ENCODE assay signal across 1 cellular context in the genomic region with DNA sequence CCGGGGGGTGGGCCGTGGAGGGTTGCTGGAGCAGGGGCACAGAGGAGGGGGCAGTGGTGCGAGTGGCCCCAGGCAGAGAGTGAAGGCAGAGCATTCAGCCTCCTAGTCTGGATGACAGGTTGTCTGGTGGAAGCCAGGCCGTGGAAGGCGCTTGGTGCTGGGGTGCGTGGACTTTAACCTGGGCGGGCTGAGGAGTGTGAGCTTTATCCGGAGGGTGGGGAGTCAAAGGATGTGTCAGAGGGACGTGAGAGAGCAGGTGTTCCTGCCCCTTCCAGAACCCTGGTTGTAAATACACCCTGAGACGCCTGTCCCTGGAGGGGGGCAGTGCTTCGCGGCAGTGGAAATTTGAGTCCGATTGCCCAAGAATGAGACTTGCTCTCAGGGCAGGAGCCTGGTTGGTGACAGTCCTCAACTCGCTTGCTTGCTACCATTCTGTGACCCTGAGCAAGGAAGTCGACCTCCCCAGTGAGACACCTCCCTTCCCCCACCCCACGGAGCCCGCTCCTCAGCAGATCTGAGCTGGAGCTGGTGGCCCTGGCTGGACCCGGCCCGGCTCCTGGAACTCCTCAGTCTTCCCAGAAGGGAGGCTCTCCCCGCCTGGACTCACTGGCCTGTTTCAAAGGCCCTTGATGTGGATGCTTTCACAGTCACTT.
TF ChIP-seq lines count a peak whose summit lies in the region.

No MANE protein-coding gene starts in this region.

TF ChIP-seq in HepG2, 621 proteins besides CTCF, POLR2A, EP300 and RAD21 (continued from another document and continues in another):
- TF ChIP-seq, protein P1, sequence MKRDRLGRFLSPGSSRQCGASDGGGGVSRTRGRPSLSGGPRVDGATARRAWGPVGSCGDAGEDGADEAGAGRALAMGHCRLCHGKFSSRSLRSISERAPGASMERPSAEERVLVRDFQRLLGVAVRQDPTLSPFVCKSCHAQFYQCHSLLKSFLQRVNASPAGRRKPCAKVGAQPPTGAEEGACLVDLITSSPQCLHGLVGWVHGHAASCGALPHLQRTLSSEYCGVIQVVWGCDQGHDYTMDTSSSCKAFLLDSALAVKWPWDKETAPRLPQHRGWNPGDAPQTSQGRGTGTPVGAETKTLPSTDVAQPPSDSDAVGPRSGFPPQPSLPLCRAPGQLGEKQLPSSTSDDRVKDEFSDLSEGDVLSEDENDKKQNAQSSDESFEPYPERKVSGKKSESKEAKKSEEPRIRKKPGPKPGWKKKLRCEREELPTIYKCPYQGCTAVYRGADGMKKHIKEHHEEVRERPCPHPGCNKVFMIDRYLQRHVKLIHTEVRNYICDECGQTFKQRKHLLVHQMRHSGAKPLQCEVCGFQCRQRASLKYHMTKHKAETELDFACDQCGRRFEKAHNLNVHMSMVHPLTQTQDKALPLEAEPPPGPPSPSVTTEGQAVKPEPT (CRISPR knock-in tag; IDR thresholded peaks at IDR 0.05; ENCODE audit: low read depth), result no peak
- TF ChIP-seq IKZF1 (IDR thresholded peaks at IDR 0.05), result no peak
- TF ChIP-seq, protein P2, sequence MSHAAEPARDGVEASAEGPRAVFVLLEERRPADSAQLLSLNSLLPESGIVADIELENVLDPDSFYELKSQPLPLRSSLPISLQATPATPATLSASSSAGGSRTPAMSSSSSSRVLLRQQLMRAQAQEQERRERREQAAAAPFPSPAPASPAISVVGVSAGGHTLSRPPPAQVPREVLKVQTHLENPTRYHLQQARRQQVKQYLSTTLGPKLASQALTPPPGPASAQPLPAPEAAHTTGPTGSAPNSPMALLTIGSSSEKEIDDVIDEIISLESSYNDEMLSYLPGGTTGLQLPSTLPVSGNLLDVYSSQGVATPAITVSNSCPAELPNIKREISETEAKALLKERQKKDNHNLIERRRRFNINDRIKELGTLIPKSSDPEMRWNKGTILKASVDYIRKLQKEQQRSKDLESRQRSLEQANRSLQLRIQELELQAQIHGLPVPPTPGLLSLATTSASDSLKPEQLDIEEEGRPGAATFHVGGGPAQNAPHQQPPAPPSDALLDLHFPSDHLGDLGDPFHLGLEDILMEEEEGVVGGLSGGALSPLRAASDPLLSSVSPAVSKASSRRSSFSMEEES (CRISPR knock-in tag; IDR thresholded peaks at IDR 0.05), result no peak
- peak; percentile 38; the same call in 1 of the 2 replicates for TF ChIP-seq CREM (IDR thresholded peaks at IDR 0.05)
- no peak for TF ChIP-seq CREM (CRISPR knock-in tag; IDR thresholded peaks at IDR 0.05)
- TF ChIP-seq, protein P3, sequence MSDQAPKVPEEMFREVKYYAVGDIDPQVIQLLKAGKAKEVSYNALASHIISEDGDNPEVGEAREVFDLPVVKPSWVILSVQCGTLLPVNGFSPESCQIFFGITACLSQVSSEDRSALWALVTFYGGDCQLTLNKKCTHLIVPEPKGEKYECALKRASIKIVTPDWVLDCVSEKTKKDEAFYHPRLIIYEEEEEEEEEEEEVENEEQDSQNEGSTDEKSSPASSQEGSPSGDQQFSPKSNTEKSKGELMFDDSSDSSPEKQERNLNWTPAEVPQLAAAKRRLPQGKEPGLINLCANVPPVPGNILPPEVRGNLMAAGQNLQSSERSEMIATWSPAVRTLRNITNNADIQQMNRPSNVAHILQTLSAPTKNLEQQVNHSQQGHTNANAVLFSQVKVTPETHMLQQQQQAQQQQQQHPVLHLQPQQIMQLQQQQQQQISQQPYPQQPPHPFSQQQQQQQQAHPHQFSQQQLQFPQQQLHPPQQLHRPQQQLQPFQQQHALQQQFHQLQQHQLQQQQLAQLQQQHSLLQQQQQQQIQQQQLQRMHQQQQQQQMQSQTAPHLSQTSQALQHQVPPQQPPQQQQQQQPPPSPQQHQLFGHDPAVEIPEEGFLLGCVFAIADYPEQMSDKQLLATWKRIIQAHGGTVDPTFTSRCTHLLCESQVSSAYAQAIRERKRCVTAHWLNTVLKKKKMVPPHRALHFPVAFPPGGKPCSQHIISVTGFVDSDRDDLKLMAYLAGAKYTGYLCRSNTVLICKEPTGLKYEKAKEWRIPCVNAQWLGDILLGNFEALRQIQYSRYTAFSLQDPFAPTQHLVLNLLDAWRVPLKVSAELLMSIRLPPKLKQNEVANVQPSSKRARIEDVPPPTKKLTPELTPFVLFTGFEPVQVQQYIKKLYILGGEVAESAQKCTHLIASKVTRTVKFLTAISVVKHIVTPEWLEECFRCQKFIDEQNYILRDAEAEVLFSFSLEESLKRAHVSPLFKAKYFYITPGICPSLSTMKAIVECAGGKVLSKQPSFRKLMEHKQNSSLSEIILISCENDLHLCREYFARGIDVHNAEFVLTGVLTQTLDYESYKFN (CRISPR knock-in tag; conservative IDR thresholded peaks at IDR 0.05), result peak; percentile 67
- TF ChIP-seq, protein P4, sequence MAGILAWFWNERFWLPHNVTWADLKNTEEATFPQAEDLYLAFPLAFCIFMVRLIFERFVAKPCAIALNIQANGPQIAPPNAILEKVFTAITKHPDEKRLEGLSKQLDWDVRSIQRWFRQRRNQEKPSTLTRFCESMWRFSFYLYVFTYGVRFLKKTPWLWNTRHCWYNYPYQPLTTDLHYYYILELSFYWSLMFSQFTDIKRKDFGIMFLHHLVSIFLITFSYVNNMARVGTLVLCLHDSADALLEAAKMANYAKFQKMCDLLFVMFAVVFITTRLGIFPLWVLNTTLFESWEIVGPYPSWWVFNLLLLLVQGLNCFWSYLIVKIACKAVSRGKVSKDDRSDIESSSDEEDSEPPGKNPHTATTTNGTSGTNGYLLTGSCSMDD (CRISPR knock-in tag; IDR thresholded peaks at IDR 0.05), result no peak
- peak; percentile 18; the same call in 1 of the 2 replicates for TF ChIP-seq ZNF331 (CRISPR knock-in tag; IDR thresholded peaks at IDR 0.05)
- TF ChIP-seq, protein P5, sequence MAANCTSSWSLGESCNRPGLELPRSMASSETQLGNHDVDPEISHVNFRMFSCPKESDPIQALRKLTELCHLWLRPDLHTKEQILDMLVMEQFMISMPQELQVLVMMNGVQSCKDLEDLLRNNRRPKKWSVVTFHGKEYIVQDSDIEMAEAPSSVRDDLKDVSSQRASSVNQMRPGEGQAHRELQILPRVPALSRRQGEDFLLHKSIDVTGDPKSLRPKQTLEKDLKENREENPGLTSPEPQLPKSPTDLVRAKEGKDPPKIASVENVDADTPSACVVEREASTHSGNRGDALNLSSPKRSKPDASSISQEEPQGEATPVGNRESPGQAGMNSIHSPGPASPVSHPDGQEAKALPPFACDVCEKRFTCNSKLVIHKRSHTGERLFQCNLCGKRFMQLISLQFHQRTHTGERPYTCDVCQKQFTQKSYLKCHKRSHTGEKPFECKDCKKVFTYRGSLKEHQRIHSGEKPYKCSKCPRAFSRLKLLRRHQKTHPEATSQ (CRISPR knock-in tag; IDR thresholded peaks at IDR 0.05; ENCODE audit: borderline replicate concordance), result 0 out of 2 replicates have a peak, but pooled peaks have one; percentile 27
- peak; percentile 85 for TF ChIP-seq SP5 (CRISPR knock-in tag; IDR thresholded peaks at IDR 0.05; ENCODE audit: borderline replicate concordance, low read depth)
- no peak for TF ChIP-seq JUNB (CRISPR knock-in tag; IDR thresholded peaks at IDR 0.05; ENCODE audit: borderline replicate concordance)
- TF ChIP-seq FOSL2 (CRISPR knock-in tag; IDR thresholded peaks at IDR 0.05), result peak; percentile 35
- TF ChIP-seq, protein P6, sequence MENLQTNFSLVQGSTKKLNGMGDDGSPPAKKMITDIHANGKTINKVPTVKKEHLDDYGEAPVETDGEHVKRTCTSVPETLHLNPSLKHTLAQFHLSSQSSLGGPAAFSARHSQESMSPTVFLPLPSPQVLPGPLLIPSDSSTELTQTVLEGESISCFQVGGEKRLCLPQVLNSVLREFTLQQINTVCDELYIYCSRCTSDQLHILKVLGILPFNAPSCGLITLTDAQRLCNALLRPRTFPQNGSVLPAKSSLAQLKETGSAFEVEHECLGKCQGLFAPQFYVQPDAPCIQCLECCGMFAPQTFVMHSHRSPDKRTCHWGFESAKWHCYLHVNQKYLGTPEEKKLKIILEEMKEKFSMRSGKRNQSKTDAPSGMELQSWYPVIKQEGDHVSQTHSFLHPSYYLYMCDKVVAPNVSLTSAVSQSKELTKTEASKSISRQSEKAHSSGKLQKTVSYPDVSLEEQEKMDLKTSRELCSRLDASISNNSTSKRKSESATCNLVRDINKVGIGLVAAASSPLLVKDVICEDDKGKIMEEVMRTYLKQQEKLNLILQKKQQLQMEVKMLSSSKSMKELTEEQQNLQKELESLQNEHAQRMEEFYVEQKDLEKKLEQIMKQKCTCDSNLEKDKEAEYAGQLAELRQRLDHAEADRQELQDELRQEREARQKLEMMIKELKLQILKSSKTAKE (CRISPR knock-in tag; IDR thresholded peaks at IDR 0.05; ENCODE audit: borderline replicate concordance), result no peak; the same call in 1 of the 2 replicates
- TF ChIP-seq, protein P7, sequence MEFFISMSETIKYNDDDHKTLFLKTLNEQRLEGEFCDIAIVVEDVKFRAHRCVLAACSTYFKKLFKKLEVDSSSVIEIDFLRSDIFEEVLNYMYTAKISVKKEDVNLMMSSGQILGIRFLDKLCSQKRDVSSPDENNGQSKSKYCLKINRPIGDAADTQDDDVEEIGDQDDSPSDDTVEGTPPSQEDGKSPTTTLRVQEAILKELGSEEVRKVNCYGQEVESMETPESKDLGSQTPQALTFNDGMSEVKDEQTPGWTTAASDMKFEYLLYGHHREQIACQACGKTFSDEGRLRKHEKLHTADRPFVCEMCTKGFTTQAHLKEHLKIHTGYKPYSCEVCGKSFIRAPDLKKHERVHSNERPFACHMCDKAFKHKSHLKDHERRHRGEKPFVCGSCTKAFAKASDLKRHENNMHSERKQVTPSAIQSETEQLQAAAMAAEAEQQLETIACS (CRISPR knock-in tag; IDR thresholded peaks at IDR 0.05), result no peak
- no peak for TF ChIP-seq TEAD2 (CRISPR knock-in tag; IDR thresholded peaks at IDR 0.05)
- TF ChIP-seq TARDBP (CRISPR knock-in tag; IDR thresholded peaks at IDR 0.05), result peak; percentile 65; the same call in 1 of the 2 replicates
- no peak for TF ChIP-seq SOX6 (IDR thresholded peaks at IDR 0.05)
- peak; percentile 33; the same call in 1 of the 2 replicates for TF ChIP-seq SOX6 (CRISPR knock-in tag; IDR thresholded peaks at IDR 0.05)
- TF ChIP-seq REPIN1 (CRISPR knock-in tag; IDR thresholded peaks at IDR 0.05; ENCODE audit: borderline replicate concordance, low read depth), result peak; percentile 59
- no peak for TF ChIP-seq ZNF30 (CRISPR knock-in tag; IDR thresholded peaks at IDR 0.05)
- TF ChIP-seq MEIS2 (CRISPR knock-in tag; IDR thresholded peaks at IDR 0.05), result no peak
- no peak for TF ChIP-seq ZNF781 (CRISPR knock-in tag; IDR thresholded peaks at IDR 0.05; ENCODE audit: borderline replicate concordance, not compliant biosample characterization)
- TF ChIP-seq SAP130 (CRISPR knock-in tag; IDR thresholded peaks at IDR 0.05; ENCODE audit: low read depth), result peak; percentile 89
- no peak for TF ChIP-seq ADNP (CRISPR knock-in tag; IDR thresholded peaks at IDR 0.05)
- 0 out of 2 replicates have a peak, but pooled peaks have one; percentile 14 for TF ChIP-seq HMG20B (CRISPR knock-in tag; conservative IDR thresholded peaks at IDR 0.05)
- TF ChIP-seq ZNF205 (CRISPR knock-in tag; IDR thresholded peaks at IDR 0.05), result 0 out of 2 replicates have a peak, but pooled peaks have one; percentile 5
- TF ChIP-seq SIX4 (CRISPR knock-in tag; IDR thresholded peaks at IDR 0.05), result peak; percentile 60; the same call in 1 of the 2 replicates
- no peak for TF ChIP-seq SRY (CRISPR knock-in tag; IDR thresholded peaks at IDR 0.05)
- TF ChIP-seq, protein P8, sequence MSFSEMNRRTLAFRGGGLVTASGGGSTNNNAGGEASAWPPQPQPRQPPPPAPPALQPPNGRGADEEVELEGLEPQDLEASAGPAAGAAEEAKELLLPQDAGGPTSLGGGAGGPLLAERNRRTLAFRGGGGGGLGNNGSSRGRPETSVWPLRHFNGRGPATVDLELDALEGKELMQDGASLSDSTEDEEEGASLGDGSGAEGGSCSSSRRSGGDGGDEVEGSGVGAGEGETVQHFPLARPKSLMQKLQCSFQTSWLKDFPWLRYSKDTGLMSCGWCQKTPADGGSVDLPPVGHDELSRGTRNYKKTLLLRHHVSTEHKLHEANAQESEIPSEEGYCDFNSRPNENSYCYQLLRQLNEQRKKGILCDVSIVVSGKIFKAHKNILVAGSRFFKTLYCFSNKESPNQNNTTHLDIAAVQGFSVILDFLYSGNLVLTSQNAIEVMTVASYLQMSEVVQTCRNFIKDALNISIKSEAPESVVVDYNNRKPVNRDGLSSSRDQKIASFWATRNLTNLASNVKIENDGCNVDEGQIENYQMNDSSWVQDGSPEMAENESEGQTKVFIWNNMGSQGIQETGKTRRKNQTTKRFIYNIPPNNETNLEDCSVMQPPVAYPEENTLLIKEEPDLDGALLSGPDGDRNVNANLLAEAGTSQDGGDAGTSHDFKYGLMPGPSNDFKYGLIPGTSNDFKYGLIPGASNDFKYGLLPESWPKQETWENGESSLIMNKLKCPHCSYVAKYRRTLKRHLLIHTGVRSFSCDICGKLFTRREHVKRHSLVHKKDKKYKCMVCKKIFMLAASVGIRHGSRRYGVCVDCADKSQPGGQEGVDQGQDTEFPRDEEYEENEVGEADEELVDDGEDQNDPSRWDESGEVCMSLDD (CRISPR knock-in tag; IDR thresholded peaks at IDR 0.05; ENCODE audit: borderline replicate concordance), result peak; percentile 81; the same call in 1 of the 2 replicates
- TF ChIP-seq, protein P9, sequence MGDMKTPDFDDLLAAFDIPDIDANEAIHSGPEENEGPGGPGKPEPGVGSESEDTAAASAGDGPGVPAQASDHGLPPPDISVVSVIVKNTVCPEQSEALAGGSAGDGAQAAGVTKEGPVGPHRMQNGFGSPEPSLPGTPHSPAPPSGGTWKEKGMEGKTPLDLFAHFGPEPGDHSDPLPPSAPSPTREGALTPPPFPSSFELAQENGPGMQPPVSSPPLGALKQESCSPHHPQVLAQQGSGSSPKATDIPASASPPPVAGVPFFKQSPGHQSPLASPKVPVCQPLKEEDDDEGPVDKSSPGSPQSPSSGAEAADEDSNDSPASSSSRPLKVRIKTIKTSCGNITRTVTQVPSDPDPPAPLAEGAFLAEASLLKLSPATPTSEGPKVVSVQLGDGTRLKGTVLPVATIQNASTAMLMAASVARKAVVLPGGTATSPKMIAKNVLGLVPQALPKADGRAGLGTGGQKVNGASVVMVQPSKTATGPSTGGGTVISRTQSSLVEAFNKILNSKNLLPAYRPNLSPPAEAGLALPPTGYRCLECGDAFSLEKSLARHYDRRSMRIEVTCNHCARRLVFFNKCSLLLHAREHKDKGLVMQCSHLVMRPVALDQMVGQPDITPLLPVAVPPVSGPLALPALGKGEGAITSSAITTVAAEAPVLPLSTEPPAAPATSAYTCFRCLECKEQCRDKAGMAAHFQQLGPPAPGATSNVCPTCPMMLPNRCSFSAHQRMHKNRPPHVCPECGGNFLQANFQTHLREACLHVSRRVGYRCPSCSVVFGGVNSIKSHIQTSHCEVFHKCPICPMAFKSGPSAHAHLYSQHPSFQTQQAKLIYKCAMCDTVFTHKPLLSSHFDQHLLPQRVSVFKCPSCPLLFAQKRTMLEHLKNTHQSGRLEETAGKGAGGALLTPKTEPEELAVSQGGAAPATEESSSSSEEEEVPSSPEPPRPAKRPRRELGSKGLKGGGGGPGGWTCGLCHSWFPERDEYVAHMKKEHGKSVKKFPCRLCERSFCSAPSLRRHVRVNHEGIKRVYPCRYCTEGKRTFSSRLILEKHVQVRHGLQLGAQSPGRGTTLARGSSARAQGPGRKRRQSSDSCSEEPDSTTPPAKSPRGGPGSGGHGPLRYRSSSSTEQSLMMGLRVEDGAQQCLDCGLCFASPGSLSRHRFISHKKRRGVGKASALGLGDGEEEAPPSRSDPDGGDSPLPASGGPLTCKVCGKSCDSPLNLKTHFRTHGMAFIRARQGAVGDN (CRISPR knock-in tag; IDR thresholded peaks at IDR 0.05), result peak; percentile 77
- TF ChIP-seq MXI1 (IDR thresholded peaks at IDR 0.05; ENCODE audit: borderline replicate concordance, low read depth, low read length), result peak; percentile 88; the same call in 1 of the 3 replicates
